1 cellular context compared by ENCODE assay signal in genomic region chr11:22508691-22509090, GRCh38.
TF ChIP-seq lines count a peak whose summit lies in the region.

No MANE protein-coding gene starts in this region.

TF ChIP-seq in GM23338, 12 proteins besides CTCF, POLR2A, EP300 and RAD21 (continued from another document):
- TF ChIP-seq ZNF462 (CRISPR knock-in tag; IDR thresholded peaks at IDR 0.05): no peak
